8 cellular contexts compared by ENCODE assay signal in the genomic region with DNA sequence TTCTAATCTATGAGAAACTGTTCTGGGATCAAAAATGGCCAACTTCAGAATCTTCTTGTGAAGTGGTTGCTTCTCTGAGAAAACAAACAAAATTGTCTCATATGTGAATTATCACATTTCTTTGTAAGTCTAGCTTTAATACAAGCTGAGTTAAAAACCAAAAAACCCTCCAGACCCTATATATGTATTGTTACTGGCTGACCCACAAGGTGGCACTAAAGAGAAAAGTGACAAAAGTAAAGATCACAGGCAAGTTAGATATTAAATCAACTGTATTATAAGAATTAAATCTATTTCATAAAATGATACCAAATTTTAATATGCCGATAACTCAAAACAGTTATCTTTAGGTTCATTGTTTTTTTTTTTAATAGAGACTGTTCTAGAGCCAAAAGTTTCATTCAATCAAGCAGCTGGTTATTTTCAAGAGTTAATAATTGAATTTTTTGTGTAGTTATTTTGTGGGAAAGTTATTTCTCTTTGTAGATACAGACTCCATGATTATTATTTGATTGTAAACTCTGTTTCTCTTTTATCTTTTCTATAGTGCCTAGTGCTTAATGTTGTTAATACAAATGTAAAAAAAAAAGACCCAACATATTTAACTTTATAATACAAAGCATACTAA. TPM values are rescaled to one million over a fixed set of nuclear protein-coding genes. Genes with fewer than 3 reads are reported as not detected.
DNase-seq lines count a peak whose midpoint lies in the region; ATAC-seq lines count a peak whose summit lies in the region.

No MANE protein-coding gene starts in this region.

- H3K27ac ChIP-seq in Karpas-422 (ENCODE audit: low read length) = no peak overlapping the region

- peak; percentile 43 for DNase-seq in EL
- DNase-seq in Karpas-422 = peak; percentile 58
- peak; percentile 46 for DNase-seq in astrocyte of the hippocampus (ENCODE audit: low read depth, low spot score)
- peak; percentile 2 for DNase-seq in middle frontal gyrus (ENCODE audit: extremely low spot score, low spot score)
- DNase-seq in globus pallidus (ENCODE audit: low spot score) = no peak
- DNase-seq in DMS153 treated with DMSO at 0.1 percent for 48 hours (lab: John Stamatoyannopoulos, UW; ENCODE audit: unreplicated experiment) = no peak
- DNase-seq in activated CD4-positive, alpha-beta T cell treated with anti-CD3 and anti-CD28 coated beads, Interleukin-2, amount 50 U/mL, for 4 hours = no peak

- no peak overlapping the region for H3K4me2 ChIP-seq in Karpas-422 (ENCODE audit: low read depth, low read length, poor library complexity, severe bottlenecking)

- H3K79me2 ChIP-seq in Karpas-422 (ENCODE audit: low read length) = no peaks in the 10 kb centered on the region

- H3K4me1 ChIP-seq in Karpas-422 (ENCODE audit: low read length) = no peaks in the 10 kb centered on the region

- ATAC-seq in GM18498 (IDR thresholded peaks at IDR 0.05; ENCODE audit: unreplicated experiment) = no peak

- H4K20me1 ChIP-seq in Karpas-422 (ENCODE audit: insufficient read depth, low read depth, low read length) = no peaks in the 10 kb centered on the region

- no peak overlapping the region for H3K4me3 ChIP-seq in Karpas-422 (ENCODE audit: low read length)

- no peaks in the 10 kb centered on the region for H3K9me3 ChIP-seq in Karpas-422 (ENCODE audit: low read length)

- H3K9me2 ChIP-seq in Karpas-422 (replicated peaks; ENCODE audit: insufficient read depth, low read length) = no peaks in the 10 kb centered on the region

- no peak overlapping the region for H2AFZ ChIP-seq in Karpas-422 (ENCODE audit: low read length)

- no peaks in the 10 kb centered on the region for H3K36me3 ChIP-seq in Karpas-422 (ENCODE audit: insufficient read depth, low read length)

- no peak overlapping the region for H3K9ac ChIP-seq in Karpas-422 (ENCODE audit: low read length)

- H3K27me3 ChIP-seq in Karpas-422 (ENCODE audit: low read length) = no peaks in the 10 kb centered on the region

RNA-seq across cellular contexts. Expression of a gene that starts 7.5 kb away (rescaled TPM):
- total RNA-seq in Karpas-422 (2014; rRNA removed; shearing (Covaris generic); ENCODE audit: low replicate concordance) = not detected in 2 replicates

Comparison
In these comparisons a context has a peak if more than half of its experiments do, and no peak if none do; other contexts are left out.
1. DNase-seq: peak in EL (single experiment), Karpas-422 (single experiment), astrocyte of the hippocampus (single experiment) and middle frontal gyrus (single experiment); none in globus pallidus (single experiment), DMS153 treated with DMSO at 0.1 percent for 48 hours (single experiment) and activated CD4-positive, alpha-beta T cell treated with anti-CD3 and anti-CD28 coated beads, Interleukin-2, amount 50 U/mL, for 4 hours (0 of 2).